In genomic region chr18:78986018-78986481, GRCh38 we compare ENCODE assay signal across 9 cellular contexts. TPM values are rescaled to one million over a fixed set of nuclear protein-coding genes. Genes with fewer than 3 reads are reported as not detected.
DNase-seq lines count a peak whose midpoint lies in the region; ATAC-seq, FAIRE-seq and TF ChIP-seq lines count a peak whose summit lies in the region.
"Had no signal": no experiment of that assay in that cellular context is flagged by ENCODE, and none has a peak within 500 bp of the region (broad histone marks: within the 10 kb centered on the region; RNA-seq: fewer than 3 reads in every experiment).

No MANE protein-coding gene starts in this region.

- peaks cover 11% of the 10 kb centered on the region for H3K4me1 Mint-ChIP-seq in mesothelial cell of epicardium

- H3K27me3 ChIP-seq in GM06990 (replicated peaks; ENCODE audit: control insufficient read depth, insufficient read depth, low read length) (no peaks in the 10 kb centered on the region), brain microvascular endothelial cell (replicated peaks) (peaks cover 47% of the 10 kb centered on the region)

- H3K36me3 ChIP-seq in GM06990 (ENCODE audit: control insufficient read depth, insufficient read depth, low read length) (no peaks in the 10 kb centered on the region), brain microvascular endothelial cell (replicated peaks) (no peaks in the 10 kb centered on the region)

- H3K9me3 Mint-ChIP-seq in mesothelial cell of epicardium = no peaks in the 10 kb centered on the region

- no peak overlapping the region for H3K4me3 Mint-ChIP-seq in mesothelial cell of epicardium

- H3K4me3 ChIP-seq in GM06990 (replicated peaks; ENCODE audit: low read depth, low read length) (no peak overlapping the region), brain microvascular endothelial cell (ENCODE audit: low read depth, low read length) (no peak overlapping the region)

- no peak for ATAC-seq in HG02610 (IDR thresholded peaks at IDR 0.05; ENCODE audit: unreplicated experiment)

- H3K36me3 Mint-ChIP-seq in mesothelial cell of epicardium = no peaks in the 10 kb centered on the region

- peaks cover 85% of the 10 kb centered on the region for H3K27me3 Mint-ChIP-seq in mesothelial cell of epicardium (ENCODE audit: low read depth)

- TF ChIP-seq CTCF in GM06990 (IDR thresholded peaks at IDR 0.05; ENCODE audit: insufficient read depth, low read length, poor library complexity, severe bottlenecking) = peak; percentile 2
- peak; percentile 63 for TF ChIP-seq CTCF in brain microvascular endothelial cell (IDR thresholded peaks at IDR 0.05; ENCODE audit: low read depth, low read length, missing control alignments)
- TF ChIP-seq CTCF in mesothelial cell of epicardium (IDR thresholded peaks at IDR 0.05; ENCODE audit: unreplicated experiment) = peak; percentile 24

- DNase-seq in GM06990 (ENCODE audit: extremely low read depth, insufficient read length) = no peak
- peak; percentile 77 for DNase-seq in NCI-H1105 (lab: John Stamatoyannopoulos, UW)
- no peak for DNase-seq in brain microvascular endothelial cell
- DNase-seq in mesothelial cell of epicardium (ENCODE audit: low spot score in 2 of 2, unreplicated experiment in 2 of 2) = no peak
- DNase-seq in GM12892 (ENCODE audit: insufficient read length) = no peak
- no peak for DNase-seq in activated effector memory CD4-positive, alpha-beta T cell treated with Interleukin-2 at 50 U/mL for 16 hours
- DNase-seq in activated gamma-delta T cell treated with Interleukin-2 at 50 U/mL for 16 hours = no peak

- in situ Hi-C loops in brain microvascular endothelial cell (cut with HindIII; ENCODE audit: low pct_ligation_motif_present, low sequenced_read_pairs) = no loop called here

- no peak overlapping the region for H3K27ac ChIP-seq in brain microvascular endothelial cell
- H3K27ac ChIP-seq: KMS-11 had no signal

- FAIRE-seq in GM12892 (lab: Jason Lieb, UNC) = no peak

- H3K27ac Mint-ChIP-seq in mesothelial cell of epicardium = no peak overlapping the region

- TF ChIP-seq POLR2A in GM12892 (IDR thresholded peaks at IDR 0.05; ENCODE audit: low read depth, low read length) = no peak

RNA-seq across cellular contexts. Expression of gene SALL3, which starts 6.4 kb away (rescaled TPM):
- 0.31 to 0.58 TPM (median 0.36 TPM) in 3 replicates for total RNA-seq in mesothelial cell of epicardium
- polyA plus RNA-seq in GM12892 (2012; ENCODE audit: missing spikeins) = not detected

Comparison
In these comparisons a context has a peak if more than half of its experiments do, and no peak if none do; other contexts are left out.
1. CTCF ChIP-seq: peak in every context shown above with its lines; median percentile 63 in brain microvascular endothelial cell; 24 in mesothelial cell of epicardium; 2 in GM06990.